22 cellular contexts compared by ENCODE assay signal in genomic region chr15:62907275-62907674, GRCh38.
"Had no signal": no experiment of that assay in that cellular context is flagged by ENCODE, and none has a peak within 500 bp of the region (broad histone marks: within the 10 kb centered on the region; RNA-seq: fewer than 3 reads in every experiment).

No MANE protein-coding gene starts in this region.

- H3K9me3 Mint-ChIP-seq: activated T-cell treated with anti-CD3 and anti-CD28 coated beads, Interleukin-2, amount 50 U/mL, for 72 hours; natural killer cell; stimulated activated naive B cell treated with anti-CD40 and anti-IgM and Interleukin-4, amounts not matched to agents 10 μg/mL and 1 μg/mL and 100 μg/mL, for 72 hours had no signal

- H3K27ac ChIP-seq: neural progenitor cell, tibial nerve had no signal

- H3K4me1 Mint-ChIP-seq: activated CD4-positive, alpha-beta T cell treated with anti-CD3 and anti-CD28 coated beads for 36 hours; activated CD8-positive, alpha-beta memory T cell treated with anti-CD3 and anti-CD28 coated beads, Interleukin-2, amount 10 ng/mL, durations not matched to agents 7 days and 5 days; natural killer cell; stimulated activated naive B cell treated with anti-CD40 and anti-IgM and Interleukin-4, amounts not matched to agents 10 μg/mL and 1 μg/mL and 100 μg/mL, for 72 hours had no signal

- H3K4me3 ChIP-seq: neural progenitor cell, smooth muscle cell, tibial nerve had no signal

- H3K4me3 Mint-ChIP-seq: activated CD4-positive, alpha-beta T cell treated with anti-CD3 and anti-CD28 coated beads for 36 hours; activated CD8-positive, alpha-beta memory T cell treated with anti-CD3 and anti-CD28 coated beads, Interleukin-2, amount 10 ng/mL, durations not matched to agents 7 days and 5 days; activated CD8-positive, alpha-beta T cell treated with anti-CD3 and anti-CD28 coated beads, Interleukin-2, amount 10 ng/mL, durations not matched to agents 7 days and 5 days; activated naive CD8-positive, alpha-beta T cell; activated T-cell treated with anti-CD3 and anti-CD28 coated beads, Interleukin-2, amount 50 U/mL, for 72 hours; natural killer cell; neural progenitor cell; stimulated activated naive B cell treated with anti-CD40 and anti-IgM and Interleukin-4, amounts not matched to agents 10 μg/mL and 1 μg/mL and 100 μg/mL, for 72 hours had no signal

- H3K27me3 ChIP-seq: neural progenitor cell, tibial nerve had no signal

- H3K36me3 ChIP-seq: neural progenitor cell, tibial nerve had no signal

- H3K9me3 ChIP-seq: tibial nerve had no signal

- ATAC-seq: activated CD4-positive, alpha-beta T cell treated with anti-CD3 and anti-CD28 coated beads for 36 hours; activated CD8-positive, alpha-beta memory T cell treated with anti-CD3 and anti-CD28 coated beads, Interleukin-2, amount 10 ng/mL, durations not matched to agents 7 days and 5 days; activated CD8-positive, alpha-beta T cell treated with anti-CD3 and anti-CD28 coated beads, Interleukin-2, amount 10 ng/mL, durations not matched to agents 7 days and 5 days; activated T-cell treated with anti-CD3 and anti-CD28 coated beads, Interleukin-2, amount 50 U/mL, for 72 hours; natural killer cell; stimulated activated naive B cell treated with anti-CD40 and anti-IgM and Interleukin-4, amounts not matched to agents 10 μg/mL and 1 μg/mL and 100 μg/mL, for 72 hours had no signal

- H3K36me3 Mint-ChIP-seq: activated CD8-positive, alpha-beta memory T cell treated with anti-CD3 and anti-CD28 coated beads, Interleukin-2, amount 10 ng/mL, durations not matched to agents 7 days and 5 days; activated naive CD8-positive, alpha-beta T cell; natural killer cell; neural progenitor cell; stimulated activated naive B cell treated with anti-CD40 and anti-IgM and Interleukin-4, amounts not matched to agents 10 μg/mL and 1 μg/mL and 100 μg/mL, for 72 hours had no signal

- H3K27me3 Mint-ChIP-seq: activated CD4-positive, alpha-beta T cell treated with anti-CD3 and anti-CD28 coated beads for 36 hours had no signal

- H3K27ac Mint-ChIP-seq: activated CD4-positive, alpha-beta T cell treated with anti-CD3 and anti-CD28 coated beads for 36 hours; activated CD8-positive, alpha-beta memory T cell treated with anti-CD3 and anti-CD28 coated beads, Interleukin-2, amount 10 ng/mL, durations not matched to agents 7 days and 5 days; activated CD8-positive, alpha-beta T cell treated with anti-CD3 and anti-CD28 coated beads, Interleukin-2, amount 10 ng/mL, durations not matched to agents 7 days and 5 days; activated naive CD8-positive, alpha-beta T cell; activated T-cell treated with anti-CD3 and anti-CD28 coated beads, Interleukin-2, amount 50 U/mL, for 72 hours; natural killer cell; neural progenitor cell; stimulated activated naive B cell treated with anti-CD40 and anti-IgM and Interleukin-4, amounts not matched to agents 10 μg/mL and 1 μg/mL and 100 μg/mL, for 72 hours had no signal

- H3K9ac ChIP-seq: neural progenitor cell had no signal

- DNase-seq: activated CD4-positive, alpha-beta T cell treated with anti-CD3 and anti-CD28 coated beads for 36 hours; activated CD4-positive, CD25-positive, alpha-beta regulatory T cell; activated CD8-positive, alpha-beta memory T cell treated with anti-CD3 and anti-CD28 coated beads, Interleukin-2, amount 10 ng/mL, durations not matched to agents 7 days and 5 days; activated CD8-positive, alpha-beta T cell treated with anti-CD3 and anti-CD28 coated beads, Interleukin-2, amount 10 ng/mL, durations not matched to agents 7 days and 5 days; activated effector memory CD4-positive, alpha-beta T cell treated with Interleukin-2 at 50 U/mL for 16 hours; activated naive CD4-positive, alpha-beta T cell treated with Interleukin-2 at 50 U/mL for 16 hours; activated T-cell treated with anti-CD3 and anti-CD28 coated beads, Interleukin-2, amount 50 U/mL, for 72 hours; anterior cingulate cortex; dermis blood vessel endothelial cell; effector CD4-positive, alpha-beta T cell; glutamatergic neuron; islet precursor cell; midbrain; natural killer cell; stimulated activated CD4-positive, alpha-beta T cell treated with anti-CD3 and anti-CD28 coated beads, Interleukin-1b, Interleukin-23, amount 100 ng/mL, for 48 hours; stimulated activated CD4-positive, alpha-beta T cell treated with anti-CD3 and anti-CD28 coated beads, Interleukin-4, amount 100 ng/mL, for 4 hours; stimulated activated CD8-positive, alpha-beta memory T cell treated with anti-CD3 and anti-CD28 coated beads, Interleukin-4, amount 100 ng/mL, for 48 hours; stimulated activated naive B cell treated with anti-CD40 and anti-IgM and Interleukin-4, amounts not matched to agents 10 μg/mL and 1 μg/mL and 100 μg/mL, for 72 hours had no signal
